1 cellular context compared by ENCODE assay signal in the genomic region with DNA sequence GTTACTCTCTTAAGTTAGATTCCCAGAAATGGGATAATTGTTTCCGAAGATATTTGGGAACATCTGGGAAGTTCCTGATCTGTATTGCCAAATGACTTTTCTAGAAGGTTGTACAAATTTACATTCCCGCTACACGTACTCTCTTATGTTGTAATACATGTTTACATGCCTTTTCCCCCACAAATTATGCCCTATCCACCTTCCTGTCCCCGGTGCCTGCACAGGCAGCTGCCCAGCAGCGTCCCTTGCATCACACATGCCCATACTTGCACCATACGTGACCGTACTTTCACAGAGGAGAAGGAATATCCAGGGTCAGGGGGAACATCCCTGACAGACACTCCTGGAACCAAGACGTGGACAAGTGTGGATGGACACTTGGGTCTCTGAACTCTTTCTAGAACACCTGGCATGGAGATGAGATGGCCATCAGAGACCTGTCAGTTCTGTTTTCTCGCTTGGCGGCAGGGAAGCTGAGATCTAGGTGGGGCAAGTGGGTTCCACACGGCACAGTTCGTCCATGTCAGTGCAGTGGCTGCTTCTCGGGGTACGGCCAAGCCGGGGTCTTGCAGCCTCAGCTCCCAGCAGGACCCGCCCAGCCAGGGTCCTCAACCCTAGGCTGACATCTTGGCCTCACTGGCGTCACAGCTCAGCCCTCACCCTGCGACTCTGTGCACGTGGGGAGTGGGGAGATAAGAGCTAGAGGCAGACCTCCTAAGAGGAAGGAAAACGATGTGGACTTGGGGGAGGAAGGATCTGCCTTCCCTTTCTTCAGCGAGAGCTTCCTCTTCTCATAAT.
A peak's percentile ranks its signal among the peaks of the same experiment; 100 is the strongest.
TF ChIP-seq lines count a peak whose summit lies in the region.

No MANE protein-coding gene starts in this region.

TF ChIP-seq in K562, 482 proteins besides CTCF, POLR2A, EP300 and RAD21 (continued from another document):
- TF ChIP-seq, protein P1, sequence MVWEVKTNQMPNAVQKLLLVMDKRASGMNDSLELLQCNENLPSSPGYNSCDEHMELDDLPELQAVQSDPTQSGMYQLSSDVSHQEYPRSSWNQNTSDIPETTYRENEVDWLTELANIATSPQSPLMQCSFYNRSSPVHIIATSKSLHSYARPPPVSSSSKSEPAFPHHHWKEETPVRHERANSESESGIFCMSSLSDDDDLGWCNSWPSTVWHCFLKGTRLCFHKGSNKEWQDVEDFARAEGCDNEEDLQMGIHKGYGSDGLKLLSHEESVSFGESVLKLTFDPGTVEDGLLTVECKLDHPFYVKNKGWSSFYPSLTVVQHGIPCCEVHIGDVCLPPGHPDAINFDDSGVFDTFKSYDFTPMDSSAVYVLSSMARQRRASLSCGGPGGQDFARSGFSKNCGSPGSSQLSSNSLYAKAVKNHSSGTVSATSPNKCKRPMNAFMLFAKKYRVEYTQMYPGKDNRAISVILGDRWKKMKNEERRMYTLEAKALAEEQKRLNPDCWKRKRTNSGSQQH (CRISPR knock-in tag; IDR thresholded peaks at IDR 0.05) = no peak
- TF ChIP-seq L3MBTL2 (IDR thresholded peaks at IDR 0.05) = peak; percentile 96
- TF ChIP-seq NR2C2 (CRISPR knock-in tag; IDR thresholded peaks at IDR 0.05) = no peak
- no peak for TF ChIP-seq NR2C2 (tag; IDR thresholded peaks at IDR 0.05)
- TF ChIP-seq ZNF41 (CRISPR knock-in tag; conservative IDR thresholded peaks at IDR 0.05) = no peak
- no peak for TF ChIP-seq FOXK2 (conservative IDR thresholded peaks at IDR 0.05 in 1 of 2, IDR thresholded peaks at IDR 0.05 in 1 of 2; ENCODE audit: low read depth in 2 of 2)
- peak; percentile 17; the same call in 1 of the 2 replicates for TF ChIP-seq ZBTB7A (IDR thresholded peaks at IDR 0.05; ENCODE audit: borderline replicate concordance, control insufficient read depth, low read depth, low read length)
- TF ChIP-seq, protein P2, sequence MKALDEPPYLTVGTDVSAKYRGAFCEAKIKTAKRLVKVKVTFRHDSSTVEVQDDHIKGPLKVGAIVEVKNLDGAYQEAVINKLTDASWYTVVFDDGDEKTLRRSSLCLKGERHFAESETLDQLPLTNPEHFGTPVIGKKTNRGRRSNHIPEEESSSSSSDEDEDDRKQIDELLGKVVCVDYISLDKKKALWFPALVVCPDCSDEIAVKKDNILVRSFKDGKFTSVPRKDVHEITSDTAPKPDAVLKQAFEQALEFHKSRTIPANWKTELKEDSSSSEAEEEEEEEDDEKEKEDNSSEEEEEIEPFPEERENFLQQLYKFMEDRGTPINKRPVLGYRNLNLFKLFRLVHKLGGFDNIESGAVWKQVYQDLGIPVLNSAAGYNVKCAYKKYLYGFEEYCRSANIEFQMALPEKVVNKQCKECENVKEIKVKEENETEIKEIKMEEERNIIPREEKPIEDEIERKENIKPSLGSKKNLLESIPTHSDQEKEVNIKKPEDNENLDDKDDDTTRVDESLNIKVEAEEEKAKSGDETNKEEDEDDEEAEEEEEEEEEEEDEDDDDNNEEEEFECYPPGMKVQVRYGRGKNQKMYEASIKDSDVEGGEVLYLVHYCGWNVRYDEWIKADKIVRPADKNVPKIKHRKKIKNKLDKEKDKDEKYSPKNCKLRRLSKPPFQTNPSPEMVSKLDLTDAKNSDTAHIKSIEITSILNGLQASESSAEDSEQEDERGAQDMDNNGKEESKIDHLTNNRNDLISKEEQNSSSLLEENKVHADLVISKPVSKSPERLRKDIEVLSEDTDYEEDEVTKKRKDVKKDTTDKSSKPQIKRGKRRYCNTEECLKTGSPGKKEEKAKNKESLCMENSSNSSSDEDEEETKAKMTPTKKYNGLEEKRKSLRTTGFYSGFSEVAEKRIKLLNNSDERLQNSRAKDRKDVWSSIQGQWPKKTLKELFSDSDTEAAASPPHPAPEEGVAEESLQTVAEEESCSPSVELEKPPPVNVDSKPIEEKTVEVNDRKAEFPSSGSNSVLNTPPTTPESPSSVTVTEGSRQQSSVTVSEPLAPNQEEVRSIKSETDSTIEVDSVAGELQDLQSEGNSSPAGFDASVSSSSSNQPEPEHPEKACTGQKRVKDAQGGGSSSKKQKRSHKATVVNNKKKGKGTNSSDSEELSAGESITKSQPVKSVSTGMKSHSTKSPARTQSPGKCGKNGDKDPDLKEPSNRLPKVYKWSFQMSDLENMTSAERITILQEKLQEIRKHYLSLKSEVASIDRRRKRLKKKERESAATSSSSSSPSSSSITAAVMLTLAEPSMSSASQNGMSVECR (CRISPR knock-in tag; IDR thresholded peaks at IDR 0.05) = no peak
- no peak for TF ChIP-seq ZBED1 (IDR thresholded peaks at IDR 0.05)
- no peak for TF ChIP-seq ETV6 (IDR thresholded peaks at IDR 0.05; ENCODE audit: borderline replicate concordance in 1 of 2, low read depth in 2 of 2, low read length in 1 of 2)
- no peak for TF ChIP-seq ETV6 (CRISPR knock-in tag; IDR thresholded peaks at IDR 0.05; ENCODE audit: borderline replicate concordance)
- no peak for TF ChIP-seq ZZZ3 (IDR thresholded peaks at IDR 0.05)
- TF ChIP-seq NFATC3 (IDR thresholded peaks at IDR 0.05) = no peak
- TF ChIP-seq, protein P3, sequence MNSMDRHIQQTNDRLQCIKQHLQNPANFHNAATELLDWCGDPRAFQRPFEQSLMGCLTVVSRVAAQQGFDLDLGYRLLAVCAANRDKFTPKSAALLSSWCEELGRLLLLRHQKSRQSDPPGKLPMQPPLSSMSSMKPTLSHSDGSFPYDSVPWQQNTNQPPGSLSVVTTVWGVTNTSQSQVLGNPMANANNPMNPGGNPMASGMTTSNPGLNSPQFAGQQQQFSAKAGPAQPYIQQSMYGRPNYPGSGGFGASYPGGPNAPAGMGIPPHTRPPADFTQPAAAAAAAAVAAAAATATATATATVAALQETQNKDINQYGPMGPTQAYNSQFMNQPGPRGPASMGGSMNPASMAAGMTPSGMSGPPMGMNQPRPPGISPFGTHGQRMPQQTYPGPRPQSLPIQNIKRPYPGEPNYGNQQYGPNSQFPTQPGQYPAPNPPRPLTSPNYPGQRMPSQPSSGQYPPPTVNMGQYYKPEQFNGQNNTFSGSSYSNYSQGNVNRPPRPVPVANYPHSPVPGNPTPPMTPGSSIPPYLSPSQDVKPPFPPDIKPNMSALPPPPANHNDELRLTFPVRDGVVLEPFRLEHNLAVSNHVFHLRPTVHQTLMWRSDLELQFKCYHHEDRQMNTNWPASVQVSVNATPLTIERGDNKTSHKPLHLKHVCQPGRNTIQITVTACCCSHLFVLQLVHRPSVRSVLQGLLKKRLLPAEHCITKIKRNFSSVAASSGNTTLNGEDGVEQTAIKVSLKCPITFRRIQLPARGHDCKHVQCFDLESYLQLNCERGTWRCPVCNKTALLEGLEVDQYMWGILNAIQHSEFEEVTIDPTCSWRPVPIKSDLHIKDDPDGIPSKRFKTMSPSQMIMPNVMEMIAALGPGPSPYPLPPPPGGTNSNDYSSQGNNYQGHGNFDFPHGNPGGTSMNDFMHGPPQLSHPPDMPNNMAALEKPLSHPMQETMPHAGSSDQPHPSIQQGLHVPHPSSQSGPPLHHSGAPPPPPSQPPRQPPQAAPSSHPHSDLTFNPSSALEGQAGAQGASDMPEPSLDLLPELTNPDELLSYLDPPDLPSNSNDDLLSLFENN (IDR thresholded peaks at IDR 0.05; ENCODE audit: low read depth in 2 of 2, low read length in 2 of 2) = no peak
- TF ChIP-seq SPI1 (IDR thresholded peaks at IDR 0.05; ENCODE audit: borderline replicate concordance, low read depth, low read length) = peak; percentile 9; the same call in 1 of the 2 replicates
- TF ChIP-seq, protein P4, sequence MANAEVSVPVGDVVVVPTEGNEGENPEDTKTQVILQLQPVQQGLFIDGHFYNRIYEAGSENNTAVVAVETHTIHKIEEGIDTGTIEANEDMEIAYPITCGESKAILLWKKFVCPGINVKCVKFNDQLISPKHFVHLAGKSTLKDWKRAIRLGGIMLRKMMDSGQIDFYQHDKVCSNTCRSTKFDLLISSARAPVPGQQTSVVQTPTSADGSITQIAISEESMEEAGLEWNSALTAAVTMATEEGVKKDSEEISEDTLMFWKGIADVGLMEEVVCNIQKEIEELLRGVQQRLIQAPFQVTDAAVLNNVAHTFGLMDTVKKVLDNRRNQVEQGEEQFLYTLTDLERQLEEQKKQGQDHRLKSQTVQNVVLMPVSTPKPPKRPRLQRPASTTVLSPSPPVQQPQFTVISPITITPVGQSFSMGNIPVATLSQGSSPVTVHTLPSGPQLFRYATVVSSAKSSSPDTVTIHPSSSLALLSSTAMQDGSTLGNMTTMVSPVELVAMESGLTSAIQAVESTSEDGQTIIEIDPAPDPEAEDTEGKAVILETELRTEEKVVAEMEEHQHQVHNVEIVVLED (CRISPR knock-in tag; IDR thresholded peaks at IDR 0.05) = no peak
TF ChIP-seq in K562: peak in this region for 9.
